ENCODE assay signal across 28 cellular contexts in the genomic region with DNA sequence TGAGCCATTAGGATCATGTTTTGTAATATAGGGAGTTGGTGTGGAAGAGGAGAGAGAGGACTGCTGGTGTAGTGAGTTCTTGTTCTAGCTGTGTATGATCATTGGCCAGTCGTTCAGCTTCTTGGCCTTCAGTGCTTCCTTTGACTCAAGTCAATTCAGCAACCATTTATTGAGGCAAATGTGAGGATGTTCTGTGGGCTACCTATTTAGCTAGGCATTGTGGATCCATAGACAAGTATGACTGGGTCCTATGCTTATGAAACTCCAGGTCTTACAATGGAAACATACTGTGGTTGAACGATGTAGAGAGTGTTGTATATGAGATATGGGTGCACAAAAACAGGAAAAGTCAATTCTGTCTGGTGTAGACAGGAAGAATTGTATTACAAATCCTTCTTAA. TPM values are rescaled to one million over a fixed set of nuclear protein-coding genes. Genes with fewer than 3 reads are reported as not detected.
DNase-seq lines count a peak whose midpoint lies in the region; ATAC-seq and TF ChIP-seq lines count a peak whose summit lies in the region.
"Had no signal": no experiment of that assay in that cellular context is flagged by ENCODE, and none has a peak within 500 bp of the region (broad histone marks: within the 10 kb centered on the region; RNA-seq: fewer than 3 reads in every experiment).

No MANE protein-coding gene starts in this region.

- H3K4me1 ChIP-seq in right atrium auricular region = peaks cover 0 to 68% of the 10 kb centered on the region in 2 donors
- peaks cover 74% of the 10 kb centered on the region for H3K4me1 ChIP-seq in psoas muscle
- no peaks in the 10 kb centered on the region for H3K4me1 ChIP-seq in effector memory CD4-positive, alpha-beta T cell (ENCODE audit: control insufficient read depth, insufficient read depth, low read length, poor library complexity, severe bottlenecking)

- intact Hi-C loops in left cardiac atrium (cut with DNase I) (no loop called here), psoas muscle (cut with DNase I) (loop anchor here in 1 of 2 donors (10.0 kb wide), 1 partner anchor 61 kb away; no protein-coding TSS in a partner anchor)

- H3K27ac ChIP-seq in right atrium auricular region = peak overlapping the region; percentile 52 to 85
- peak overlapping the region; percentile 91 for H3K27ac ChIP-seq in psoas muscle
- H3K27ac ChIP-seq in effector memory CD4-positive, alpha-beta T cell (ENCODE audit: insufficient read depth, low read length, poor library complexity, severe bottlenecking) = no peak overlapping the region
- H3K27ac ChIP-seq: 22Rv1, brain microvascular endothelial cell, left lung, PC-9 had no signal

- no peaks in the 10 kb centered on the region for H3K4me1 Mint-ChIP-seq in natural killer cell treated with Interleukin-12 subunit alpha and Interleukin-12 subunit beta and Interleukin-15 and Interleukin-18, amount 100 ng/mL, for 72 hours (ENCODE audit: low read depth in 2 of 2)

- H3K9me3 Mint-ChIP-seq in natural killer cell treated with Interleukin-12 subunit alpha and Interleukin-12 subunit beta and Interleukin-15 and Interleukin-18, amount 100 ng/mL, for 72 hours = no peaks in the 10 kb centered on the region
- H3K9me3 Mint-ChIP-seq: activated T-cell treated with anti-CD3 and anti-CD28 coated beads, Interleukin-2, amount 50 U/mL, for 24 hours; effector memory CD8-positive, alpha-beta T cell; naive thymus-derived CD4-positive, alpha-beta T cell had no signal

- H3K27me3 Mint-ChIP-seq in natural killer cell treated with Interleukin-12 subunit alpha and Interleukin-12 subunit beta and Interleukin-15 and Interleukin-18, amount 100 ng/mL, for 72 hours = peaks cover 20 to 36% of the 10 kb centered on the region in 2 donors
- H3K27me3 Mint-ChIP-seq: activated T-cell treated with anti-CD3 and anti-CD28 coated beads, Interleukin-2, amount 50 U/mL, for 24 hours; effector memory CD8-positive, alpha-beta T cell had no signal

- H3K27ac Mint-ChIP-seq in natural killer cell treated with Interleukin-12 subunit alpha and Interleukin-12 subunit beta and Interleukin-15 and Interleukin-18, amount 100 ng/mL, for 72 hours = no peak overlapping the region
- H3K27ac Mint-ChIP-seq: activated T-cell treated with anti-CD3 and anti-CD28 coated beads, Interleukin-2, amount 50 U/mL, for 24 hours; effector memory CD8-positive, alpha-beta T cell; naive thymus-derived CD4-positive, alpha-beta T cell had no signal

- no peaks in the 10 kb centered on the region for H3K36me3 Mint-ChIP-seq in natural killer cell treated with Interleukin-12 subunit alpha and Interleukin-12 subunit beta and Interleukin-15 and Interleukin-18, amount 100 ng/mL, for 72 hours
- H3K36me3 Mint-ChIP-seq: naive thymus-derived CD4-positive, alpha-beta T cell had no signal

- DNase-seq in NCI-H1092 treated with DMSO at 0.1 percent for 48 hours (lab: John Stamatoyannopoulos, UW) (peak; percentile 24), NCI-H1092 (lab: John Stamatoyannopoulos, UW) (no peak), right atrium auricular region (ENCODE audit: low spot score) (no peak), left cardiac atrium (no peak), psoas muscle (no peak), NCI-H1417 treated with DMSO at 0.1 percent for 48 hours (lab: John Stamatoyannopoulos, UW) (no peak)
- DNase-seq in natural killer cell treated with Interleukin-12 subunit alpha and Interleukin-12 subunit beta and Interleukin-15 and Interleukin-18, amount 100 ng/mL, for 72 hours (ENCODE audit: low spot score) = no peak
- DNase-seq in effector memory CD4-positive, alpha-beta T cell = no peak
- DNase-seq: activated CD8-positive, alpha-beta memory T cell treated with anti-CD3 and anti-CD28 coated beads for 24 hours; activated naive CD4-positive, alpha-beta T cell; activated T-cell treated with anti-CD3 and anti-CD28 coated beads, Interleukin-2, amount 50 U/mL, for 24 hours; adrenal gland; brain microvascular endothelial cell; effector memory CD8-positive, alpha-beta T cell; foreskin fibroblast; left lung; midbrain; naive thymus-derived CD4-positive, alpha-beta T cell; NCI-H1436; NCI-H510A treated with DMSO at 0.1 percent for 48 hours; occipital lobe; PC-9; small intestine; stimulated activated CD4-positive, alpha-beta T cell treated with anti-CD3 and anti-CD28 coated beads, Interleukin-1b, Interleukin-23, amount 100 ng/mL, for 48 hours; stimulated activated CD8-positive, alpha-beta memory T cell treated with anti-CD3 and anti-CD28 coated beads, Interleukin-4, amount 100 ng/mL, for 48 hours; T-helper 2 cell had no signal

- ATAC-seq in left cardiac atrium (no peak), psoas muscle (no peak)
- no peak for ATAC-seq in natural killer cell treated with Interleukin-12 subunit alpha and Interleukin-12 subunit beta and Interleukin-15 and Interleukin-18, amount 100 ng/mL, for 72 hours
- ATAC-seq: effector memory CD8-positive, alpha-beta T cell; left lung; naive thymus-derived CD4-positive, alpha-beta T cell had no signal

- H3K36me3 ChIP-seq in right atrium auricular region = no peaks in the 10 kb centered on the region
- no peaks in the 10 kb centered on the region for H3K36me3 ChIP-seq in psoas muscle (ENCODE audit: insufficient read depth in 1 of 2, low read depth in 1 of 2)
- H3K36me3 ChIP-seq in effector memory CD4-positive, alpha-beta T cell (ENCODE audit: control insufficient read depth, insufficient read depth, low read length) = no peaks in the 10 kb centered on the region
- H3K36me3 ChIP-seq: adrenal gland, brain microvascular endothelial cell, HAP-1, left lung had no signal

- H3K4me3 ChIP-seq in right atrium auricular region (no peak overlapping the region), psoas muscle (peak overlapping the region; percentile 54)
- no peak overlapping the region for H3K4me3 ChIP-seq in effector memory CD4-positive, alpha-beta T cell (ENCODE audit: insufficient read depth, low read depth, low read length, poor library complexity, severe bottlenecking)
- H3K4me3 ChIP-seq: HAP-1, left lung, PC-9 had no signal

- TF ChIP-seq CTCF in right atrium auricular region (IDR thresholded peaks at IDR 0.05) (no peak), psoas muscle (IDR thresholded peaks at IDR 0.05) (no peak)

- H3K27me3 ChIP-seq in right atrium auricular region (no peaks in the 10 kb centered on the region), psoas muscle (ENCODE audit: insufficient read depth in 3 of 3, low read length in 2 of 3) (no peaks in the 10 kb centered on the region)
- no peaks in the 10 kb centered on the region for H3K27me3 ChIP-seq in effector memory CD4-positive, alpha-beta T cell (replicated peaks; ENCODE audit: control insufficient read depth, insufficient read depth, low read length, poor library complexity, severe bottlenecking)
- H3K27me3 ChIP-seq: adrenal gland, brain microvascular endothelial cell, left lung had no signal

- 16 to 29% (median 21%) methylated on average over 2 of the region's 2 CpGs for WGBS in psoas muscle, 3 donors

- no peak overlapping the region for H3K4me3 Mint-ChIP-seq in natural killer cell treated with Interleukin-12 subunit alpha and Interleukin-12 subunit beta and Interleukin-15 and Interleukin-18, amount 100 ng/mL, for 72 hours
- H3K4me3 Mint-ChIP-seq: activated T-cell treated with anti-CD3 and anti-CD28 coated beads, Interleukin-2, amount 50 U/mL, for 24 hours; effector memory CD8-positive, alpha-beta T cell; naive thymus-derived CD4-positive, alpha-beta T cell had no signal

- H3K9me3 ChIP-seq in right atrium auricular region (no peaks in the 10 kb centered on the region), psoas muscle (no peaks in the 10 kb centered on the region)
- H3K9me3 ChIP-seq in effector memory CD4-positive, alpha-beta T cell (ENCODE audit: control insufficient read depth, low read length) = no peaks in the 10 kb centered on the region
- H3K9me3 ChIP-seq: adrenal gland, HAP-1, left lung had no signal

RNA-seq across cellular contexts. Expression of gene NFIA, which starts 41.7 kb away (rescaled TPM):
- total RNA-seq in right atrium auricular region (10 to 100 TPM; 75.3 to 81.3 TPM), left cardiac atrium (10 to 100 TPM; 94.1 to 97.8 TPM), psoas muscle (10 to 100 TPM; 30.6 to 42.7 (median 42.3) TPM)
- 10 to 100 TPM in 1 of 3 donors, 1 to 10 TPM in 2; 4.0 to 11.7 (median 4.2) TPM for polyA plus RNA-seq in psoas muscle
- 1 to 10 TPM in 1 of 2 donors, under 1 TPM in 1; 0.14 to 7.3 TPM for total RNA-seq in natural killer cell treated with Interleukin-12 subunit alpha and Interleukin-12 subunit beta and Interleukin-15 and Interleukin-18, amount 100 ng/mL, for 72 hours
